In genomic region chr3:20726786-20727185, GRCh38 we compare ENCODE assay signal across 20 cellular contexts.
DNase-seq lines count a peak whose midpoint lies in the region; ATAC-seq, FAIRE-seq and TF ChIP-seq lines count a peak whose summit lies in the region.
"Had no signal": no experiment of that assay in that cellular context is flagged by ENCODE, and none has a peak within 500 bp of the region (broad histone marks: within the 10 kb centered on the region; RNA-seq: fewer than 3 reads in every experiment).

No MANE protein-coding gene starts in this region.

- H3K4ac ChIP-seq in IMR-90 (ENCODE audit: low read depth, low read length): no peak overlapping the region

- no peak for ATAC-seq in A549
- ATAC-seq in IMR-90 (ENCODE audit: low read depth): no peak
- ATAC-seq in K562: no peak
- no peak for ATAC-seq in HG02759 (IDR thresholded peaks at IDR 0.05; ENCODE audit: unreplicated experiment)
- ATAC-seq: CD8-positive, alpha-beta T cell had no signal

- dilution Hi-C loops in IMR-90 (cut with HindIII; ENCODE audit: low sequenced_read_pairs, unreplicated experiment): no loop called here

- no peaks in the 10 kb centered on the region for H3K79me1 ChIP-seq in IMR-90 (ENCODE audit: low read depth in 1 of 2, low read length in 2 of 2)

- H2BK15ac ChIP-seq in IMR-90 (ENCODE audit: low read depth, low read length): no peak overlapping the region

- no peaks in the 10 kb centered on the region for H3K9me3 ChIP-seq in A549
- peaks cover 2% of the 10 kb centered on the region; the same call in 1 of the 2 replicates for H3K9me3 ChIP-seq in IMR-90 (ENCODE audit: control insufficient read depth, insufficient read depth, low read length)
- no peaks in the 10 kb centered on the region for H3K9me3 ChIP-seq in K562 (replicated peaks; ENCODE audit: control insufficient read depth, insufficient read depth, low read depth, low read length)
- H3K9me3 ChIP-seq: BLaER1 treated with 17β-estradiol and CSF1 and Interleukin-3, amounts not matched to agents 10 nM and 100 nM; Caco-2 had no signal

- intact Hi-C loops in IMR-90 (cut with micrococcal nuclease): no loop called here
- intact Hi-C loops in K562 (cut with micrococcal nuclease): no loop called here

- no TSS peak for BruUV-seq in IMR-90 (replicated peaks; lab: Mats Ljungman, UMichigan)
- BruUV-seq in K562 (replicated peaks; lab: Mats Ljungman, UMichigan): no TSS peak

- in situ Hi-C loops in IMR-90 (cut with MboI; ENCODE audit: low sequenced_read_pairs): no loop called here
- in situ Hi-C loops in K562 (cut with MboI): no loop called here

- TF ChIP-seq RAD21 in A549 (conservative IDR thresholded peaks at IDR 0.05 in 1 of 2, IDR thresholded peaks at IDR 0.05 in 1 of 2) (no peak), IMR-90 (IDR thresholded peaks at IDR 0.05; ENCODE audit: low read length) (no peak), K562 (CRISPR knock-in tag; conservative IDR thresholded peaks at IDR 0.05 in 1 of 2, IDR thresholded peaks at IDR 0.05 in 1 of 2) (no peak)

- no peak overlapping the region for H3K9ac ChIP-seq in IMR-90 (ENCODE audit: low read depth, low read length)
- H3K9ac ChIP-seq in K562 (ENCODE audit: insufficient read depth in 1 of 2, low read depth in 2 of 2, low read length in 2 of 2): no peak overlapping the region
- H3K9ac ChIP-seq: BLaER1 treated with 17β-estradiol and CSF1 and Interleukin-3, amounts not matched to agents 10 nM and 100 nM had no signal

- no peak overlapping the region for H2BK5ac ChIP-seq in IMR-90 (ENCODE audit: low read depth, low read length, poor library complexity, severe bottlenecking)

- H3K4me2 ChIP-seq in A549: no peak overlapping the region
- H3K4me2 ChIP-seq in IMR-90 (ENCODE audit: low read depth, low read length): no peak overlapping the region
- no peak overlapping the region for H3K4me2 ChIP-seq in K562 (ENCODE audit: insufficient read depth, low read length)
- H3K4me2 ChIP-seq: BLaER1 treated with 17β-estradiol and CSF1 and Interleukin-3, amounts not matched to agents 10 nM and 100 nM had no signal

- no peak overlapping the region for H2AK9ac ChIP-seq in IMR-90 (replicated peaks; ENCODE audit: low read depth, low read length, poor library complexity)

- no peak overlapping the region for H2BK20ac ChIP-seq in IMR-90 (ENCODE audit: low read depth, low read length)

- H4K91ac ChIP-seq in IMR-90 (ENCODE audit: insufficient read depth, low read depth, low read length): no peak overlapping the region

- POLR2A ChIA-PET in A549 (lab: Yijun Ruan, JAX): no interaction called here
- POLR2A ChIA-PET in IMR-90 (lab: Charles Lee; ENCODE audit: unreplicated experiment): no interaction called here
- POLR2A ChIA-PET in K562 (lab: Yijun Ruan, JAX): no interaction called here

- TF ChIP-seq EP300 in A549 (IDR thresholded peaks at IDR 0.05) (no peak), K562 (IDR thresholded peaks at IDR 0.05; ENCODE audit: low read length) (no peak)

- no peaks in the 10 kb centered on the region for H3K79me2 ChIP-seq in K562 (ENCODE audit: control insufficient read depth, insufficient read depth, low read length)

- no peaks in the 10 kb centered on the region for H3K9me1 ChIP-seq in IMR-90 (ENCODE audit: insufficient read depth, low read length)
- H3K9me1 ChIP-seq in K562 (ENCODE audit: control insufficient read depth, insufficient read depth, low read length): no peaks in the 10 kb centered on the region

- DNase-seq in A549 (ENCODE audit: low read depth in 1 of 2, low spot score in 1 of 2) (no peak), IMR-90 (no peak), K562 (ENCODE audit: extremely low read depth in 1 of 4, low spot score in 3 of 4) (no peak), epidermal melanocyte (ENCODE audit: insufficient read length, low spot score) (no peak)
- DNase-seq: 8988T; AML-193; Caco-2; Calu3; CD4-positive, alpha-beta T cell; CD8-positive, alpha-beta T cell; DMS79 treated with DMSO at 0.1 percent for 48 hours; GF-D8 had no signal

- H3K18ac ChIP-seq in IMR-90 (ENCODE audit: low read depth, low read length): no peak overlapping the region

- 3% methylated on average over 2 of the region's 2 CpGs for WGBS in A549 (ENCODE audit: missing lambda C conversion rate)
- no CpG with 5 or more reads among the region's 2 CpGs for WGBS in IMR-90 (ENCODE audit: extremely low coverage in 2 of 2, insufficient read length in 1 of 2), 2 experiments
- WGBS in K562 (ENCODE audit: insufficient coverage, low coverage, missing lambda C conversion rate): 3% methylated on average over 2 of the region's 2 CpGs

- H3K4me3 ChIP-seq in A549: no peak overlapping the region
- H3K4me3 ChIP-seq in IMR-90 (ENCODE audit: insufficient read depth, low read depth, low read length): no peak overlapping the region
- H3K4me3 ChIP-seq in K562: no peak overlapping the region
- H3K4me3 ChIP-seq: BLaER1 treated with 17β-estradiol and CSF1 and Interleukin-3, amounts not matched to agents 10 nM and 100 nM had no signal

- H4K20me1 ChIP-seq in IMR-90 (ENCODE audit: insufficient read depth, low read length): no peaks in the 10 kb centered on the region
- H4K20me1 ChIP-seq in K562 (replicated peaks; ENCODE audit: control insufficient read depth, insufficient read depth, low read length): no peaks in the 10 kb centered on the region
- H4K20me1 ChIP-seq: BLaER1 treated with 17β-estradiol and CSF1 and Interleukin-3, amounts not matched to agents 10 nM and 100 nM had no signal

- H3K27me3 ChIP-seq in IMR-90 (ENCODE audit: control insufficient read depth, insufficient read depth, low read length) (no peaks in the 10 kb centered on the region), K562 (ENCODE audit: control insufficient read depth in 2 of 2, insufficient read depth in 2 of 2, low read length in 2 of 2) (no peaks in the 10 kb centered on the region)
- H3K27me3 ChIP-seq: BLaER1 treated with 17β-estradiol and CSF1 and Interleukin-3, amounts not matched to agents 10 nM and 100 nM had no signal

- H2BK120ac ChIP-seq in IMR-90 (ENCODE audit: low read depth, low read length): no peak overlapping the region

- TF ChIP-seq POLR2A in A549 (IDR thresholded peaks at IDR 0.05; ENCODE audit: low read length) (no peak), IMR-90 (IDR thresholded peaks at IDR 0.05; ENCODE audit: low read depth, low read length) (no peak), K562 (conservative IDR thresholded peaks at IDR 0.05) (no peak)

- H3K36me3 ChIP-seq in IMR-90 (ENCODE audit: control insufficient read depth, insufficient read depth, low read length) (no peaks in the 10 kb centered on the region), K562 (ENCODE audit: control insufficient read depth, insufficient read depth, low read length) (no peaks in the 10 kb centered on the region)
- H3K36me3 ChIP-seq: BLaER1 treated with 17β-estradiol and CSF1 and Interleukin-3, amounts not matched to agents 10 nM and 100 nM had no signal

- H3K4me1 ChIP-seq in A549 (no peaks in the 10 kb centered on the region), IMR-90 (ENCODE audit: control insufficient read depth, insufficient read depth, low read length) (no peaks in the 10 kb centered on the region), K562 (replicated peaks in 1 of 2; ENCODE audit: control insufficient read depth in 2 of 2, insufficient read depth in 2 of 2, low read length in 2 of 2) (no peaks in the 10 kb centered on the region)
- H3K4me1 ChIP-seq: BLaER1 treated with 17β-estradiol and CSF1 and Interleukin-3, amounts not matched to agents 10 nM and 100 nM; Caco-2 had no signal

- no peak overlapping the region for H4K5ac ChIP-seq in IMR-90 (ENCODE audit: low read depth, low read length)

- CTCF ChIA-PET in A549 (lab: Yijun Ruan, JAX): interaction anchor here (1.2 kb wide), 1 partner anchor 9 kb away, joined by 3 read pairs; no protein-coding TSS in a partner anchor
- CTCF ChIA-PET in IMR-90 (lab: Yijun Ruan, JAX): interaction anchor here (0.6 kb wide), 1 partner anchor 567 kb away, joined by 3 read pairs; no protein-coding TSS in a partner anchor
- CTCF ChIA-PET in K562 (lab: Yijun Ruan, JAX; ENCODE audit: low intra/inter-chr PET ratio): no interaction called here

- no peak for FAIRE-seq in A549 (lab: Jason Lieb, UNC)
- FAIRE-seq in K562 (lab: Jason Lieb, UNC): no peak
- FAIRE-seq: A204.1, D721Med, G401.6, GM12891, GM19239 had no signal

- TF ChIP-seq CTCF in A549 (IDR thresholded peaks at IDR 0.05) (no peak), IMR-90 (conservative IDR thresholded peaks at IDR 0.05; ENCODE audit: low read depth, low read length) (no peak), K562 (IDR thresholded peaks at IDR 0.05 in 2 of 3, conservative IDR thresholded peaks at IDR 0.05 in 1 of 3; ENCODE audit: insufficient read depth in 2 of 3, low read depth in 1 of 3, low read length in 3 of 3) (no peak)

- no peak overlapping the region for H3K14ac ChIP-seq in IMR-90 (replicated peaks; ENCODE audit: low read depth, low read length)

- no peak overlapping the region for H3K27ac ChIP-seq in A549
- no peak overlapping the region for H3K27ac ChIP-seq in IMR-90 (ENCODE audit: insufficient read depth, low read length)
- no peak overlapping the region for H3K27ac ChIP-seq in K562 (ENCODE audit: extremely low read depth, low read depth, low read length)
- H3K27ac ChIP-seq: BLaER1 treated with 17β-estradiol and CSF1 and Interleukin-3, amounts not matched to agents 10 nM and 100 nM; C4-2B had no signal

- H3K23ac ChIP-seq in IMR-90 (ENCODE audit: low read depth, low read length): no peak overlapping the region

- H2AK5ac ChIP-seq in IMR-90 (ENCODE audit: low read depth, low read length): no peak overlapping the region

- no peak overlapping the region for H3K56ac ChIP-seq in IMR-90 (ENCODE audit: extremely low read depth, insufficient read depth, low read length)

- H2AFZ ChIP-seq in IMR-90 (replicated peaks; ENCODE audit: low read length, poor library complexity) (no peak overlapping the region), K562 (ENCODE audit: low read depth, low read length) (no peak overlapping the region)

- H4K8ac ChIP-seq in IMR-90 (ENCODE audit: low read depth in 2 of 2, low read length in 2 of 2): no peak overlapping the region

TF ChIP-seq in A549, 52 proteins besides CTCF, POLR2A, EP300 and RAD21 (continues in another document):
- TF ChIP-seq SREBF2 (IDR thresholded peaks at IDR 0.05): no peak
- TF ChIP-seq CBX8 (IDR thresholded peaks at IDR 0.05): no peak

TF ChIP-seq in IMR-90, 13 proteins besides CTCF, POLR2A, EP300 and RAD21 (continues in another document):
- no peak for TF ChIP-seq CHD1 (IDR thresholded peaks at IDR 0.05; ENCODE audit: low read depth, low read length)
- TF ChIP-seq SMC3 (IDR thresholded peaks at IDR 0.05; ENCODE audit: low read depth, low read length): no peak
- no peak for TF ChIP-seq FOS (IDR thresholded peaks at IDR 0.05; ENCODE audit: low read depth, low read length)
- no peak for TF ChIP-seq CEBPB (IDR thresholded peaks at IDR 0.05; ENCODE audit: low read depth, low read length)

TF ChIP-seq in K562, 482 proteins besides CTCF, POLR2A, EP300 and RAD21 (continues in another document):
- TF ChIP-seq IRF1 (CRISPR knock-in tag; IDR thresholded peaks at IDR 0.05; ENCODE audit: borderline replicate concordance): no peak
- no peak for TF ChIP-seq KLF1 (tag; IDR thresholded peaks at IDR 0.05)

Comparison
In these comparisons a context has a peak if more than half of its experiments do, and no peak if none do; other contexts are left out.
1. Of the 35 proteins assayed by ChIP-seq in both K562 and A549: peak only in K562: none; only in A549: none; in both: MAFK; in neither: 34.